16 cellular contexts compared by ENCODE assay signal in genomic region chr6:45441811-45442453, GRCh38.
DNase-seq lines count a peak whose midpoint lies in the region; ATAC-seq and TF ChIP-seq lines count a peak whose summit lies in the region.
"Had no signal": no experiment of that assay in that cellular context is flagged by ENCODE, and none has a peak within 500 bp of the region (broad histone marks: within the 10 kb centered on the region; RNA-seq: fewer than 3 reads in every experiment).

No MANE protein-coding gene starts in this region.

- H2AFZ ChIP-seq in smooth muscle cell (ENCODE audit: low read depth): no peak overlapping the region

- H3K36me3 Mint-ChIP-seq in activated T-cell treated with anti-CD3 and anti-CD28 coated beads, Interleukin-2, amount 50 U/mL, for 4 hours (ENCODE audit: insufficient read depth): peaks cover 50% of the 10 kb centered on the region

- H3K79me2 ChIP-seq in smooth muscle cell (ENCODE audit: low read depth): peaks cover 21% of the 10 kb centered on the region

- ATAC-seq in activated T-cell treated with anti-CD3 and anti-CD28 coated beads, Interleukin-2, amount 50 U/mL, for 4 hours: peak; percentile 61 to 63
- ATAC-seq in GM18520 (IDR thresholded peaks at IDR 0.05; ENCODE audit: unreplicated experiment): no peak
- ATAC-seq in GM19351 (IDR thresholded peaks at IDR 0.05; ENCODE audit: unreplicated experiment): no peak
- no peak for ATAC-seq in HG02763 (IDR thresholded peaks at IDR 0.05; ENCODE audit: unreplicated experiment)

- H3K27me3 ChIP-seq in brain microvascular endothelial cell (replicated peaks): no peaks in the 10 kb centered on the region
- H3K27me3 ChIP-seq in smooth muscle cell (ENCODE audit: low read depth): no peaks in the 10 kb centered on the region

- peak overlapping the region; percentile 27 for H3K4me2 ChIP-seq in smooth muscle cell

- peaks cover 39% of the 10 kb centered on the region for H3K4me1 ChIP-seq in smooth muscle cell (ENCODE audit: low read depth)

- H3K9ac ChIP-seq in smooth muscle cell (ENCODE audit: low read depth): peak overlapping the region; percentile 27

- 44% methylated on average over 6 of the region's 6 CpGs for WGBS in smooth muscle cell (ENCODE audit: low lambda C conversion rate)

- H3K9me3 ChIP-seq in KOPT-K1 (ENCODE audit: insufficient read depth, low read length, poor library complexity, severe bottlenecking) (no peaks in the 10 kb centered on the region), smooth muscle cell (replicated peaks; ENCODE audit: low read depth) (no peaks in the 10 kb centered on the region)
- H3K9me3 ChIP-seq: thoracic aorta had no signal

- no peak for DNase-seq in activated T-cell treated with anti-CD3 and anti-CD28 coated beads, Interleukin-2, amount 50 U/mL, for 4 hours
- DNase-seq in activated T-cell treated with anti-CD3 and anti-CD28 coated beads, Interleukin-2, amount 50 U/mL, for 48 hours: no peak
- DNase-seq in brain microvascular endothelial cell: no peak
- DNase-seq in smooth muscle cell (lab: John Stamatoyannopoulos, UW; ENCODE audit: unreplicated experiment): no peak
- DNase-seq: activated CD4-positive, alpha-beta T cell treated with anti-CD3 and anti-CD28 coated beads, Interleukin-2, amount 50 U/mL, for 1 hour; activated gamma-delta T cell treated with Interleukin-2 at 50 U/mL for 16 hours; NCI-H2029 treated with DMSO at 0.1 percent for 48 hours; NCI-H774; stimulated activated CD4-positive, alpha-beta T cell treated with anti-CD3 and anti-CD28 coated beads, Interleukin-2, amount 100 ng/mL, for 24 hours had no signal

- H3K4me3 ChIP-seq in brain microvascular endothelial cell (ENCODE audit: low read depth, low read length) (no peak overlapping the region), smooth muscle cell (no peak overlapping the region)
- H3K4me3 ChIP-seq: lung, thoracic aorta had no signal

- H3K4me1 Mint-ChIP-seq in activated T-cell treated with anti-CD3 and anti-CD28 coated beads, Interleukin-2, amount 50 U/mL, for 4 hours (ENCODE audit: low read depth): peaks cover 73% of the 10 kb centered on the region

- peaks cover 53% of the 10 kb centered on the region for H3F3A ChIP-seq in smooth muscle cell (ENCODE audit: low read depth)

- no peaks in the 10 kb centered on the region for H3K27me3 Mint-ChIP-seq in activated T-cell treated with anti-CD3 and anti-CD28 coated beads, Interleukin-2, amount 50 U/mL, for 4 hours (ENCODE audit: low read depth)

- H3K9me3 Mint-ChIP-seq in activated T-cell treated with anti-CD3 and anti-CD28 coated beads, Interleukin-2, amount 50 U/mL, for 4 hours: no peaks in the 10 kb centered on the region
- H3K9me3 Mint-ChIP-seq: nephron had no signal

- peaks cover 73% of the 10 kb centered on the region for H3K36me3 ChIP-seq in KOPT-K1 (ENCODE audit: insufficient read depth, low read length)
- peaks cover 8% of the 10 kb centered on the region for H3K36me3 ChIP-seq in brain microvascular endothelial cell (replicated peaks)
- H3K36me3 ChIP-seq in smooth muscle cell (ENCODE audit: low read depth): no peaks in the 10 kb centered on the region
- H3K36me3 ChIP-seq: thoracic aorta had no signal

- H3K27ac ChIP-seq in KOPT-K1 (ENCODE audit: low read depth, low read length, poor library complexity, severe bottlenecking) (peak overlapping the region; percentile 98), brain microvascular endothelial cell (no peak overlapping the region), smooth muscle cell (ENCODE audit: low read depth) (peak overlapping the region; percentile 73)
- H3K27ac ChIP-seq: thoracic aorta had no signal

- peak; percentile 6 for TF ChIP-seq CTCF in brain microvascular endothelial cell (IDR thresholded peaks at IDR 0.05; ENCODE audit: low read depth, low read length, missing control alignments)
- no peak for TF ChIP-seq CTCF in smooth muscle cell (IDR thresholded peaks at IDR 0.05; ENCODE audit: borderline replicate concordance, insufficient read depth, poor library complexity, severe bottlenecking)

- no peak overlapping the region for H3K4me3 Mint-ChIP-seq in activated T-cell treated with anti-CD3 and anti-CD28 coated beads, Interleukin-2, amount 50 U/mL, for 4 hours
- H3K4me3 Mint-ChIP-seq: nephron had no signal

- in situ Hi-C loops in brain microvascular endothelial cell (cut with HindIII; ENCODE audit: low pct_ligation_motif_present, low sequenced_read_pairs): loop anchor here (25.0 kb wide), 1 partner anchor 270 kb away; no protein-coding TSS in a partner anchor

- no peaks in the 10 kb centered on the region for H4K20me1 ChIP-seq in smooth muscle cell (ENCODE audit: low read depth)

Comparison
In these comparisons a context has a peak if more than half of its experiments do, and no peak if none do; other contexts are left out.
1. ATAC-seq: peak in activated T-cell treated with anti-CD3 and anti-CD28 coated beads, Interleukin-2, amount 50 U/mL, for 4 hours (2 of 2); none in GM18520 (single experiment), GM19351 (single experiment) and HG02763 (single experiment).